Comparison of ENCODE assay signal across 1 cellular context in the genomic region with DNA sequence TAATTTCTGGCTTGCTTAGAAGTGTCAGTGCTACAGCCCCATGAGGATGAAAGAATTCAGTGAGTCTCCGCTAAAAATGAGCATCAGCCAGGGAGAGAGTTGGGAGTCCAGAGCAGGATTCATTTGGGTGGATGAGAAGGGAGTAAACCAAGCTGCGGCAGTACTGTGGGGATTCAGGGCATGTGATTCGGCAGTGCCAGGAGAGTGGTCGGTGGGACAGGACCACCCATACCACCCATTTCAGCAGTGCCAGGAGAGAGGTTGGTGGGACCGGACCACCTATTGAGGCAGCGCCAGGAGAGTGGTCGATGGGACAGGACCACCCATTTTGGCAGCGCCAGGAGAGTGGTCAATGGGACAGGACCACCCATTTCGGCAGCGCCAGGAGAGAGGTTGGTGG.
TF ChIP-seq lines count a peak whose summit lies in the region.

No MANE protein-coding gene starts in this region.

TF ChIP-seq in K562, 482 proteins besides CTCF, POLR2A, EP300 and RAD21 (continued from another document):
- TF ChIP-seq, protein P1, sequence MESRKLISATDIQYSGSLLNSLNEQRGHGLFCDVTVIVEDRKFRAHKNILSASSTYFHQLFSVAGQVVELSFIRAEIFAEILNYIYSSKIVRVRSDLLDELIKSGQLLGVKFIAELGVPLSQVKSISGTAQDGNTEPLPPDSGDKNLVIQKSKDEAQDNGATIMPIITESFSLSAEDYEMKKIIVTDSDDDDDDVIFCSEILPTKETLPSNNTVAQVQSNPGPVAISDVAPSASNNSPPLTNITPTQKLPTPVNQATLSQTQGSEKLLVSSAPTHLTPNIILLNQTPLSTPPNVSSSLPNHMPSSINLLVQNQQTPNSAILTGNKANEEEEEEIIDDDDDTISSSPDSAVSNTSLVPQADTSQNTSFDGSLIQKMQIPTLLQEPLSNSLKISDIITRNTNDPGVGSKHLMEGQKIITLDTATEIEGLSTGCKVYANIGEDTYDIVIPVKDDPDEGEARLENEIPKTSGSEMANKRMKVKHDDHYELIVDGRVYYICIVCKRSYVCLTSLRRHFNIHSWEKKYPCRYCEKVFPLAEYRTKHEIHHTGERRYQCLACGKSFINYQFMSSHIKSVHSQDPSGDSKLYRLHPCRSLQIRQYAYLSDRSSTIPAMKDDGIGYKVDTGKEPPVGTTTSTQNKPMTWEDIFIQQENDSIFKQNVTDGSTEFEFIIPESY (CRISPR knock-in tag; IDR thresholded peaks at IDR 0.05) = peak; percentile 22; the same call in 1 of the 2 replicates
- TF ChIP-seq CBX3 (IDR thresholded peaks at IDR 0.05; ENCODE audit: borderline replicate concordance in 1 of 2, low read length in 2 of 2) (peak in 1 of 2 experiments; percentile 52; a peak in 1 of 3 replicates), SNRNP70 (optimal IDR thresholded peaks at IDR 0.05; ENCODE audit: low read depth, low read length) (no peak), BACH1 (tag; IDR thresholded peaks at IDR 0.05) (no peak), ZNF561 (CRISPR knock-in tag; conservative IDR thresholded peaks at IDR 0.05) (no peak), ARNT (IDR thresholded peaks at IDR 0.05) (no peak), ZNF282 (CRISPR knock-in tag; IDR thresholded peaks at IDR 0.05) (no peak), PCBP1 (IDR thresholded peaks at IDR 0.05; ENCODE audit: low read depth, low read length, poor library complexity, severe bottlenecking) (no peak), SNIP1 (IDR thresholded peaks at IDR 0.05; ENCODE audit: low read depth) (no peak), U2AF2 (optimal IDR thresholded peaks at IDR 0.05; ENCODE audit: low read depth, low read length) (no peak), ZNF263 (CRISPR knock-in tag; IDR thresholded peaks at IDR 0.05; ENCODE audit: borderline replicate concordance) (no peak)
- TF ChIP-seq, protein P2, sequence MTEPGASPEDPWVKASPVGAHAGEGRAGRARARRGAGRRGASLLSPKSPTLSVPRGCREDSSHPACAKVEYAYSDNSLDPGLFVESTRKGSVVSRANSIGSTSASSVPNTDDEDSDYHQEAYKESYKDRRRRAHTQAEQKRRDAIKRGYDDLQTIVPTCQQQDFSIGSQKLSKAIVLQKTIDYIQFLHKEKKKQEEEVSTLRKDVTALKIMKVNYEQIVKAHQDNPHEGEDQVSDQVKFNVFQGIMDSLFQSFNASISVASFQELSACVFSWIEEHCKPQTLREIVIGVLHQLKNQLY (CRISPR knock-in tag; conservative IDR thresholded peaks at IDR 0.05) = no peak
TF ChIP-seq in K562: peak in this region for 2.
